In the genomic region with DNA sequence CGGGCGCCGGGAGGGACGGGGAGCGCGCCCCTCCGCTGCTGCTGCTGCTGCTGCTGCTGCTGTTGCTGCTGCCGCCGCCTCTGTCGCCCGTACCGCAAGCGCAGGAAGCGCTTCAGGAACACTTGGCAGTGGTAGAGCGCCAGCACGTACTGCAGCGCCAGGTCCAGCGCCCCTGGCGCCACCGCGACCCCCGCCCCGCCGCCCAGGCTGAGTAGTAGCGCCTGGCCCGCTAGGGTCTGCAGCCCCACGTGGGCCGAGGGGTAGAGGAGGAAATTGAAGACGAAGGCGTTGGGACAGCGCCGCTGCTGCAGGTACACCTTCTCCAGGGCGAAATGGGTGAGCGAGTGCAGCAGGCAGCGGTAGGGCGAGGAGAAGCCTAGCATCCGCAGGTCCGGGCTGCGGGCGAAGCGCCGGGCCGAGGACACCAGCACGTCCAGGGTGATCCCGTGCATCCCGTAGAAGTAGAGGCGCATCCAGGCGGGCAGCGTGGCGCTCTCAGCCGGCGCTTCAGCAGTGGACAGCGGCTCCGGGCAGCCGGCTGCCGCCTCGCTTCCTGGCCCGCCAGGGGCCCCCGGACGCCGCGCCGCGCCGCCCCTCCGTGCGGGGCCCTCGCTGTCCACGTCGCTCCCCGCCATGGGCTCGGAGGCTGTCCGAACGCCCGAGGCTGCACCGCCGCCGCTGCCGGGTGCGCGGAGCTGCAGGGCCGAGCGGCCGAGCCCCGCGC, we compare ENCODE assay signal across 7 cellular contexts. TPM values are rescaled to one million over a fixed set of nuclear protein-coding genes. Genes with fewer than 3 reads are reported as not detected.
DNase-seq lines count a peak whose midpoint lies in the region; ATAC-seq, FAIRE-seq and TF ChIP-seq lines count a peak whose summit lies in the region.

A gene (minus strand): TSS at position 699 of the 724 bp plus-strand sequence. CDS start 64 bp downstream, at position 635.

- ATAC-seq in T-cell (replicated peaks in 1 of 4) (peak in 2 of 4 experiments; percentile 15 to 30), upper lobe of right lung (peak; percentile 77)

- H3K27ac ChIP-seq in esophagus (ENCODE audit: low read depth in 2 of 2, low read length in 1 of 2) (no peak within 1 kb of the TSS), upper lobe of right lung (no peak within 1 kb of the TSS)

- no peak within 1 kb of the TSS for H3K27ac Mint-ChIP-seq in T-cell

- intact Hi-C loops in upper lobe of right lung (cut with DNase I) = no loop called here

- DNase-seq in GM12891 (ENCODE audit: insufficient read length, low spot score) = peak; percentile 37
- DNase-seq in HK-2 (ENCODE audit: unreplicated experiment) = peak; percentile 47
- no peak for DNase-seq in T-cell
- peak; percentile 23 for DNase-seq in mucosa of gallbladder (ENCODE audit: low spot score)
- DNase-seq in upper lobe of right lung = peak; percentile 68
- DNase-seq in HUDEP-2 (lab: John Stamatoyannopoulos, UW; ENCODE audit: unreplicated experiment in 76 of 76) = no peak

- H3K4me3 ChIP-seq in esophagus (ENCODE audit: low read depth in 1 of 2, low read length in 2 of 2) (peak within 1 kb of the TSS; percentile 30 to 49), upper lobe of right lung (peak within 1 kb of the TSS; percentile 43)

- H3K4me3 Mint-ChIP-seq in T-cell = peak within 1 kb of the TSS; percentile 35 to 64 (median 49)

- H3K36me3 ChIP-seq in esophagus (ENCODE audit: control insufficient read depth in 2 of 2, insufficient read depth in 2 of 2, low read length in 1 of 2) (no peaks in the 10 kb centered on the region), upper lobe of right lung (no peaks in the 10 kb centered on the region)

- CTCF ChIA-PET in T-cell (lab: Charles Lee) = no interaction called here

- TF ChIP-seq CTCF in upper lobe of right lung (IDR thresholded peaks at IDR 0.05) = no peak

- peaks cover 8 to 9% of the 10 kb centered on the region in 2 donors for H3K4me1 ChIP-seq in esophagus (ENCODE audit: control insufficient read depth in 2 of 2, insufficient read depth in 2 of 2, low read length in 1 of 2)
- H3K4me1 ChIP-seq in upper lobe of right lung = peaks cover 9% of the 10 kb centered on the region

- peaks cover 44 to 51% of the 10 kb centered on the region in 2 donors for H3K27me3 Mint-ChIP-seq in T-cell

- H3K9me3 Mint-ChIP-seq in T-cell = peaks cover 0 to 2% (median 0%) of the 10 kb centered on the region in 3 donors

- no peak for FAIRE-seq in GM12891 (lab: Jason Lieb, UNC)

- TF ChIP-seq POLR2A in GM12891 (IDR thresholded peaks at IDR 0.05; ENCODE audit: low read depth, low read length) = no peak

- H3K4me1 Mint-ChIP-seq in T-cell = peaks cover 6 to 14% (median 13%) of the 10 kb centered on the region in 3 donors

- WGBS in esophagus, 2 donors = 2 to 3% methylated on average over 69 to 86 of the region's 86 CpGs

- H3K27me3 ChIP-seq in esophagus (ENCODE audit: control insufficient read depth in 1 of 2, insufficient read depth in 2 of 2, low read length in 2 of 2) (peaks cover 3 to 29% of the 10 kb centered on the region in 2 donors), upper lobe of right lung (peaks cover 34% of the 10 kb centered on the region)

- no peaks in the 10 kb centered on the region for H3K36me3 Mint-ChIP-seq in T-cell

- peaks cover 0 to 2% of the 10 kb centered on the region in 2 donors for H3K9me3 ChIP-seq in esophagus (ENCODE audit: control insufficient read depth in 2 of 2, insufficient read depth in 1 of 2, low read depth in 1 of 2, low read length in 1 of 2)
- no peaks in the 10 kb centered on the region for H3K9me3 ChIP-seq in upper lobe of right lung

- POLR2A ChIA-PET in T-cell (lab: Charles Lee) = no interaction called here

TF ChIP-seq in GM12891, 5 proteins besides CTCF, POLR2A, EP300 and RAD21:
- TF ChIP-seq TAF1 (IDR thresholded peaks at IDR 0.05; ENCODE audit: low read depth, low read length) (no peak), POLR2AphosphoS5 (IDR thresholded peaks at IDR 0.05; ENCODE audit: low read depth, low read length) (no peak), PAX5 (IDR thresholded peaks at IDR 0.05; ENCODE audit: insufficient read depth, low read length, severe bottlenecking) (no peak), SPI1 (IDR thresholded peaks at IDR 0.05; ENCODE audit: low read depth, low read length) (no peak), POU2F2 (IDR thresholded peaks at IDR 0.05; ENCODE audit: low read depth, low read length) (no peak)

RNA-seq across cellular contexts. Expression of the gene that starts here (rescaled TPM):
- not detected for polyA plus RNA-seq in GM12891 (2012; ENCODE audit: low read depth, missing spikeins)
- total RNA-seq in T-cell (not detected), mucosa of gallbladder (0.66 TPM), upper lobe of right lung (not detected)
- not detected for polyA plus RNA-seq in esophagus

Comparison
In these comparisons a context has a peak if more than half of its experiments do, and no peak if none do; other contexts are left out.
1. Peak in DNase-seq in mucosa of gallbladder; RNA of the gene not detected or under 1 TPM.
2. Peak in DNase-seq, ATAC-seq and H3K4me3 ChIP-seq in upper lobe of right lung; RNA of the gene not detected or under 1 TPM.
3. DNase-seq: peak in GM12891 (single experiment) and HK-2 (single experiment); none in T-cell (0 of 34) and HUDEP-2 (0 of 76).